In genomic region chr5:138465288-138466057, GRCh38 we compare ENCODE assay signal across 8 cellular contexts. TPM values are rescaled to one million over a fixed set of nuclear protein-coding genes. Genes with fewer than 3 reads are reported as not detected.
DNase-seq lines count a peak whose midpoint lies in the region; ATAC-seq, FAIRE-seq and TF ChIP-seq lines count a peak whose summit lies in the region.

Gene EGR1, plus strand, starts transcription at chr5:138465479. Its CDS starts 283 bp downstream, at chr5:138465762.

- H3K27ac Mint-ChIP-seq in activated naive CD8-positive, alpha-beta T cell treated with anti-CD3 and anti-CD28 coated beads, Interleukin-2, amount 10 ng/mL, durations not matched to agents 7 days and 5 days: peak within 1 kb of the TSS; percentile 95

- no peaks in the 10 kb centered on the region; the same call in 1 of the 2 replicates for H3K36me3 ChIP-seq in SU-DHL-6 (ENCODE audit: low read length)
- no peaks in the 10 kb centered on the region for H3K36me3 ChIP-seq in cardiac muscle cell
- H3K36me3 ChIP-seq in pancreas: no peaks in the 10 kb centered on the region
- peaks cover 0 to 13% (median 10%) of the 10 kb centered on the region in 3 donors for H3K36me3 ChIP-seq in tibial artery

- peak; percentile 66 for ATAC-seq in HG02642 (IDR thresholded peaks at IDR 0.05; ENCODE audit: poor library complexity, unreplicated experiment)
- ATAC-seq in activated naive CD8-positive, alpha-beta T cell treated with anti-CD3 and anti-CD28 coated beads, Interleukin-2, amount 10 ng/mL, durations not matched to agents 7 days and 5 days (ENCODE audit: low read depth): peak; percentile 55
- ATAC-seq in pancreas: peak; percentile 49 to 66 (median 62)

- H3K9me3 Mint-ChIP-seq in activated naive CD8-positive, alpha-beta T cell treated with anti-CD3 and anti-CD28 coated beads, Interleukin-2, amount 10 ng/mL, durations not matched to agents 7 days and 5 days: no peaks in the 10 kb centered on the region

- peaks cover 15% of the 10 kb centered on the region for H3K4me1 Mint-ChIP-seq in activated naive CD8-positive, alpha-beta T cell treated with anti-CD3 and anti-CD28 coated beads, Interleukin-2, amount 10 ng/mL, durations not matched to agents 7 days and 5 days

- no peak for FAIRE-seq in pancreas (lab: Jason Lieb, UNC)

- TF ChIP-seq CTCF in GM12875 (IDR thresholded peaks at IDR 0.05; ENCODE audit: borderline replicate concordance, insufficient read depth, low read depth, low read length): no peak; the same call in 1 of the 2 replicates
- no peak for TF ChIP-seq CTCF in SU-DHL-6 (IDR thresholded peaks at IDR 0.05; ENCODE audit: insufficient read depth, low read length, poor library complexity, severe bottlenecking)
- TF ChIP-seq CTCF in cardiac muscle cell (IDR thresholded peaks at IDR 0.05; ENCODE audit: low read depth, low read length): no peak
- TF ChIP-seq CTCF in pancreas (IDR thresholded peaks at IDR 0.05): no peak
- TF ChIP-seq CTCF in tibial artery (IDR thresholded peaks at IDR 0.05): no peak

- H3K4me3 Mint-ChIP-seq in activated naive CD8-positive, alpha-beta T cell treated with anti-CD3 and anti-CD28 coated beads, Interleukin-2, amount 10 ng/mL, durations not matched to agents 7 days and 5 days: peak within 1 kb of the TSS; percentile 84

- H3K27ac ChIP-seq in SU-DHL-6 (ENCODE audit: low read depth, low read length): peak within 1 kb of the TSS; percentile 80
- peak within 1 kb of the TSS; percentile 97 for H3K27ac ChIP-seq in cardiac muscle cell
- peak within 1 kb of the TSS; percentile 93 to 98 (median 96) for H3K27ac ChIP-seq in pancreas
- H3K27ac ChIP-seq in tibial artery: peak within 1 kb of the TSS; percentile 93 to 95

- DNase-seq in NCI-H1092 treated with DMSO at 0.1 percent for 48 hours (lab: John Stamatoyannopoulos, UW) (peak; percentile 95), cardiac muscle cell (ENCODE audit: low read depth in 1 of 2, low spot score in 1 of 2) (peak; percentile 96), pancreas (peak; percentile 90 to 96 (median 94)), tibial artery (peak; percentile 96)
- DNase-seq in activated naive CD8-positive, alpha-beta T cell treated with anti-CD3 and anti-CD28 coated beads, Interleukin-2, amount 10 ng/mL, durations not matched to agents 7 days and 5 days: peak; percentile 78

- H3K9me2 ChIP-seq in SU-DHL-6 (replicated peaks; ENCODE audit: insufficient read depth, low read length): no peaks in the 10 kb centered on the region

- H3K27me3 ChIP-seq in SU-DHL-6 (ENCODE audit: low read length): no peaks in the 10 kb centered on the region
- H3K27me3 ChIP-seq in cardiac muscle cell: peaks cover 15% of the 10 kb centered on the region
- no peaks in the 10 kb centered on the region for H3K27me3 ChIP-seq in pancreas
- no peaks in the 10 kb centered on the region for H3K27me3 ChIP-seq in tibial artery

- H3K4me3 ChIP-seq in GM12875 (ENCODE audit: low read depth, low read length) (peak within 1 kb of the TSS; percentile 89), SU-DHL-6 (ENCODE audit: insufficient read depth, low read length, poor library complexity, severe bottlenecking) (peak within 1 kb of the TSS; percentile 75), cardiac muscle cell (peak within 1 kb of the TSS; percentile 87), pancreas (peak within 1 kb of the TSS; percentile 62 to 90 (median 74)), tibial artery (peak within 1 kb of the TSS; percentile 60 to 85)

- intact Hi-C loops in pancreas (cut with DNase I) (no loop called here), tibial artery (cut with DNase I; ENCODE audit: low total_unique reads) (loop anchor here (2.0 kb wide), 1 partner anchor 77 kb away; the partner anchor contains the start of gene ETF1)

- POLR2A ChIA-PET in activated naive CD8-positive, alpha-beta T cell treated with anti-CD3 and anti-CD28 coated beads, Interleukin-2, amount 10 ng/mL, durations not matched to agents 7 days and 5 days (lab: Charles Lee): interaction anchor here (0.6 to 3.6 kb wide), 21 partner anchors 9 to 876 kb away, joined by 3 to 56 read pairs (median 4); partner anchors contain the start of genes ETF1, FAM53C, HNRNPA0 and HSPA9

- no peaks in the 10 kb centered on the region for H3K79me2 ChIP-seq in SU-DHL-6 (ENCODE audit: insufficient read depth, low read length)

- H3K4me2 ChIP-seq in SU-DHL-6 (ENCODE audit: low read depth, low read length, poor library complexity, severe bottlenecking): peak within 1 kb of the TSS; percentile 92

- 0% methylated on average over 61 to 76 of the region's 76 CpGs for WGBS in pancreas, 2 donors

- peaks cover 13% of the 10 kb centered on the region for H3K27me3 Mint-ChIP-seq in activated naive CD8-positive, alpha-beta T cell treated with anti-CD3 and anti-CD28 coated beads, Interleukin-2, amount 10 ng/mL, durations not matched to agents 7 days and 5 days

- peaks cover 13% of the 10 kb centered on the region for H3F3A ChIP-seq in SU-DHL-6 (ENCODE audit: insufficient read depth)

- peaks cover 5% of the 10 kb centered on the region for H3K36me3 Mint-ChIP-seq in activated naive CD8-positive, alpha-beta T cell treated with anti-CD3 and anti-CD28 coated beads, Interleukin-2, amount 10 ng/mL, durations not matched to agents 7 days and 5 days

- H3K9me3 ChIP-seq in SU-DHL-6 (ENCODE audit: insufficient read depth, low read length): no peaks in the 10 kb centered on the region
- no peaks in the 10 kb centered on the region for H3K9me3 ChIP-seq in cardiac muscle cell (ENCODE audit: low read depth)
- H3K9me3 ChIP-seq in pancreas: no peaks in the 10 kb centered on the region
- no peaks in the 10 kb centered on the region for H3K9me3 ChIP-seq in tibial artery

- H3K4me1 ChIP-seq in cardiac muscle cell (ENCODE audit: low read depth): peaks cover 21% of the 10 kb centered on the region
- peaks cover 4 to 16% (median 9%) of the 10 kb centered on the region in 3 donors for H3K4me1 ChIP-seq in pancreas
- peaks cover 0 to 52% (median 30%) of the 10 kb centered on the region in 4 donors for H3K4me1 ChIP-seq in tibial artery

- H3K9ac ChIP-seq in SU-DHL-6 (ENCODE audit: low read length): peak within 1 kb of the TSS; percentile 94

- H2AFZ ChIP-seq in SU-DHL-6 (ENCODE audit: low read depth, low read length, severe bottlenecking): peak within 1 kb of the TSS; percentile 81

- peaks cover 6% of the 10 kb centered on the region; the same call in 1 of the 2 replicates for H4K20me1 ChIP-seq in SU-DHL-6 (ENCODE audit: low read depth, low read length)

RNA-seq across cellular contexts. Expression of gene EGR1, which starts in this region (rescaled TPM):
- 1 to 10 TPM; 4.6 to 5.1 TPM for total RNA-seq in activated naive CD8-positive, alpha-beta T cell treated with anti-CD3 and anti-CD28 coated beads, Interleukin-2, amount 10 ng/mL, durations not matched to agents 7 days and 5 days
- total RNA-seq in cardiac muscle cell (11.7 and 13.9 TPM in 2 replicates), pancreas (10 to 100 TPM; 16.4 to 33.0 (median 26.9) TPM)
- polyA plus RNA-seq in cardiac muscle cell (24.5 and 30.5 TPM in 2 replicates), pancreas (100 to 1,000 TPM in 1 of 2 donors, 10 to 100 TPM in 1; 41.0 to 120 TPM)

Comparison
In these comparisons a context has a peak if more than half of its experiments do, and no peak if none do; other contexts are left out.
1. Peak in every context shown above with its lines: DNase-seq, ATAC-seq, H3K4me3 ChIP-seq and H3K27ac ChIP-seq.